ENCODE assay signal across 2 cellular contexts in the genomic region with DNA sequence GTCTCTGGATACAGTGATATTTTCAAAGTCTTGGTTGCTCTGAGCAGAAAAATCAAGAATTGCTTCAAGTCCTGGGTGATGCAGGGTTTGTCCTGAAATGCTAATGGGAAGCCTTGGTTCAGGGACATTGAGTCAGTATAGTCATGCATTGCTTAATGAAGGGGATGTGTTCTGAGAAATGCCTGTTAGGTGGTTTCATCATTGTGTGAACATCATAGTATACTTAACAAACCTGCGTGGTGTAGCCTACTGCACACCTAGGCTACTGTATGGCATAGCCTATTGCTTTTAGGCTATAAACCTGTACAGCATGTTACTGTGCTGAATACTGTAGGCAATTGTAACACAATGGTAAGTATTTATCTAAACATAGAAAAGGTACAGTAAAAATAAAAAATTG.
A peak's percentile ranks its signal among the peaks of the same experiment; 100 is the strongest.
TF ChIP-seq lines count a peak whose summit lies in the region.

No MANE protein-coding gene starts in this region.

TF ChIP-seq in HCT116, 20 proteins besides CTCF, POLR2A, EP300 and RAD21:
- no peak for TF ChIP-seq JUND (IDR thresholded peaks at IDR 0.05)
- TF ChIP-seq EGR1 (IDR thresholded peaks at IDR 0.05; ENCODE audit: low read depth), result no peak
- TF ChIP-seq EZH2 (IDR thresholded peaks at IDR 0.05), result no peak

TF ChIP-seq in HepG2, 621 proteins besides CTCF, POLR2A, EP300 and RAD21:
- TF ChIP-seq AKAP8 (CRISPR knock-in tag; IDR thresholded peaks at IDR 0.05) (no peak), RFXANK (CRISPR knock-in tag; IDR thresholded peaks at IDR 0.05) (no peak), ZNF558 (CRISPR knock-in tag; IDR thresholded peaks at IDR 0.05; ENCODE audit: borderline replicate concordance) (no peak), TSC22D2 (CRISPR knock-in tag; IDR thresholded peaks at IDR 0.05; ENCODE audit: borderline replicate concordance) (no peak), ZFP36L2 (CRISPR knock-in tag; IDR thresholded peaks at IDR 0.05) (no peak), ZNF10 (CRISPR knock-in tag; IDR thresholded peaks at IDR 0.05; ENCODE audit: borderline replicate concordance, low read depth) (no peak), NFATC3 (CRISPR knock-in tag; IDR thresholded peaks at IDR 0.05) (no peak), TIGD3 (CRISPR knock-in tag; IDR thresholded peaks at IDR 0.05; ENCODE audit: borderline replicate concordance) (no peak), ZNF839 (CRISPR knock-in tag; IDR thresholded peaks at IDR 0.05; ENCODE audit: borderline replicate concordance) (no peak), CBFB (CRISPR knock-in tag; IDR thresholded peaks at IDR 0.05) (no peak), CEBPB (IDR thresholded peaks at IDR 0.05; ENCODE audit: borderline replicate concordance, low read depth, low read length) (0 out of 2 replicates have a peak, but pooled peaks have one; percentile 26), ZNF136 (CRISPR knock-in tag; IDR thresholded peaks at IDR 0.05; ENCODE audit: low read depth) (no peak), FLYWCH1 (CRISPR knock-in tag; IDR thresholded peaks at IDR 0.05) (no peak), PHF8 (CRISPR knock-in tag; IDR thresholded peaks at IDR 0.05) (0 out of 2 replicates have a peak, but pooled peaks have one; percentile 14)
